Comparison of ENCODE assay signal across 8 cellular contexts in genomic region chr9:99822096-99822595, GRCh38. TPM values are rescaled to one million over a fixed set of nuclear protein-coding genes. Genes with fewer than 3 reads are reported as not detected.
DNase-seq lines count a peak whose midpoint lies in the region; ATAC-seq and TF ChIP-seq lines count a peak whose summit lies in the region.

No MANE protein-coding gene starts in this region.

- peaks cover 44% of the 10 kb centered on the region for H3K27me3 ChIP-seq in trophoblast cell (ENCODE audit: insufficient read depth, low read length)

- no peak overlapping the region for H4K91ac ChIP-seq in trophoblast cell (ENCODE audit: low read depth, low read length)

- no CpG with 5 or more reads among the region's 34 CpGs for WGBS in trophoblast cell (ENCODE audit: extremely low coverage, insufficient coverage, insufficient read length)

- peak overlapping the region; percentile 75 for H3K27ac Mint-ChIP-seq in activated T-cell treated with anti-CD3 and anti-CD28 coated beads, Interleukin-2, amount 50 U/mL, for 72 hours
- peak overlapping the region in 1 of 2 donors; percentile 61 for H3K27ac Mint-ChIP-seq in T-cell

- peak overlapping the region; percentile 33 for H2BK12ac ChIP-seq in trophoblast cell (ENCODE audit: low read length)

- H2AFZ ChIP-seq in trophoblast cell (ENCODE audit: insufficient read depth, low read length, poor library complexity): peak overlapping the region; percentile 80

- H3K18ac ChIP-seq in trophoblast cell (ENCODE audit: low read length): peak overlapping the region; percentile 38

- H3K4me1 ChIP-seq in trophoblast cell (ENCODE audit: control insufficient read depth in 1 of 2, insufficient read depth in 2 of 2, low read length in 2 of 2): peaks cover 17 to 26% of the 10 kb centered on the region in 2 experiments

- POLR2A ChIA-PET in T-cell (lab: Charles Lee): interaction anchor here (0.6 to 1.6 kb wide), 4 partner anchors 8 to 1748 kb away, joined by 4 to 6 read pairs (median 5); partner anchors contain the start of gene STX17 (in 1 of the 2)

- CTCF ChIA-PET in T-cell (lab: Charles Lee): interaction anchor here in 1 of 2 donors (0.5 to 2.6 kb wide), 2 partner anchors 85 to 599 kb away, joined by 3 to 7 read pairs; no protein-coding TSS in a partner anchor

- peak overlapping the region; percentile 9 for H2BK120ac ChIP-seq in trophoblast cell (ENCODE audit: insufficient read depth, low read length, poor library complexity)

- no peak overlapping the region for H4K8ac ChIP-seq in trophoblast cell (ENCODE audit: low read depth, low read length)

- no peaks in the 10 kb centered on the region for H3K36me3 ChIP-seq in trophoblast cell (ENCODE audit: control insufficient read depth in 1 of 2, insufficient read depth in 2 of 2, low read length in 2 of 2)

- H3K4me3 ChIP-seq in fibroblast of villous mesenchyme (ENCODE audit: low read depth, low read length) (peak overlapping the region; percentile 91), trophoblast cell (ENCODE audit: low read depth, low read length) (peak overlapping the region; percentile 88)

- DNase-seq in activated T-cell treated with anti-CD3 and anti-CD28 coated beads, Interleukin-2, amount 50 U/mL, for 72 hours: peak in 1 of 2 donors; percentile 54
- DNase-seq in activated T-cell treated with anti-CD3 and anti-CD28 coated beads, Interleukin-2, amount 50 U/mL, for 1 hour: no peak
- DNase-seq in T-cell (peak in 9 of 34 experiments; percentile 11 to 42 (median 26)), fibroblast of villous mesenchyme (ENCODE audit: low read depth) (no peak), trophoblast cell (no peak), mesenteric fat pad (ENCODE audit: low spot score) (no peak)

- no peak for ATAC-seq in activated T-cell treated with anti-CD3 and anti-CD28 coated beads, Interleukin-2, amount 50 U/mL, for 72 hours (replicated peaks in 1 of 2)
- ATAC-seq in T-cell (replicated peaks in 1 of 4) (no peak), HG02610 (IDR thresholded peaks at IDR 0.05; ENCODE audit: unreplicated experiment) (no peak), HG02981 (IDR thresholded peaks at IDR 0.05; ENCODE audit: unreplicated experiment) (no peak)

- H3K4me2 ChIP-seq in trophoblast cell (ENCODE audit: low read length): peak overlapping the region; percentile 100

- no peak overlapping the region for H2BK5ac ChIP-seq in trophoblast cell (ENCODE audit: low read depth, low read length, poor library complexity)

- peaks cover 2% of the 10 kb centered on the region for H3K9me3 ChIP-seq in trophoblast cell (ENCODE audit: insufficient read depth, low read depth, low read length)

- peaks cover 5% of the 10 kb centered on the region for H3K79me2 ChIP-seq in trophoblast cell (ENCODE audit: control insufficient read depth, insufficient read depth, low read length, poor library complexity)

- H3K4me1 Mint-ChIP-seq in activated T-cell treated with anti-CD3 and anti-CD28 coated beads, Interleukin-2, amount 50 U/mL, for 72 hours (ENCODE audit: low read depth): peaks cover 78% of the 10 kb centered on the region
- H3K4me1 Mint-ChIP-seq in T-cell: peaks cover 64 to 73% (median 71%) of the 10 kb centered on the region in 3 donors

- H3K4ac ChIP-seq in trophoblast cell (ENCODE audit: low read depth, low read length): no peak overlapping the region

- peak overlapping the region; percentile 47 for H3K9ac ChIP-seq in trophoblast cell (ENCODE audit: low read length)

- peak overlapping the region; percentile 40 for H3K14ac ChIP-seq in trophoblast cell (ENCODE audit: low read length)

- no peak overlapping the region for H4K12ac ChIP-seq in trophoblast cell (ENCODE audit: low read depth, low read length)

- peak overlapping the region; percentile 94 to 99 for H3K4me3 Mint-ChIP-seq in activated T-cell treated with anti-CD3 and anti-CD28 coated beads, Interleukin-2, amount 50 U/mL, for 72 hours
- peak overlapping the region; percentile 92 to 95 (median 94) for H3K4me3 Mint-ChIP-seq in T-cell

- no peak overlapping the region for H3K23ac ChIP-seq in trophoblast cell (ENCODE audit: low read length)

- peaks cover 4 to 8% of the 10 kb centered on the region in 2 donors for H3K36me3 Mint-ChIP-seq in activated T-cell treated with anti-CD3 and anti-CD28 coated beads, Interleukin-2, amount 50 U/mL, for 72 hours (ENCODE audit: insufficient read depth in 2 of 2)
- H3K36me3 Mint-ChIP-seq in T-cell: no peaks in the 10 kb centered on the region

- H3K27ac ChIP-seq in trophoblast cell (ENCODE audit: low read depth, low read length): no peak overlapping the region

- TF ChIP-seq CTCF in fibroblast of villous mesenchyme (IDR thresholded peaks at IDR 0.05; ENCODE audit: insufficient read depth, low read depth, low read length): no peak

- H3K79me1 ChIP-seq in trophoblast cell (ENCODE audit: low read length): peaks cover 9% of the 10 kb centered on the region

- no peak overlapping the region for H2AK5ac ChIP-seq in trophoblast cell (ENCODE audit: low read length)

- H3K27me3 Mint-ChIP-seq in activated T-cell treated with anti-CD3 and anti-CD28 coated beads, Interleukin-2, amount 50 U/mL, for 72 hours (ENCODE audit: low read depth): peaks cover 12% of the 10 kb centered on the region
- peaks cover 29 to 45% of the 10 kb centered on the region in 2 donors for H3K27me3 Mint-ChIP-seq in T-cell

- H3K9me3 Mint-ChIP-seq in activated T-cell treated with anti-CD3 and anti-CD28 coated beads, Interleukin-2, amount 50 U/mL, for 72 hours: no peaks in the 10 kb centered on the region
- no peaks in the 10 kb centered on the region for H3K9me3 Mint-ChIP-seq in T-cell

RNA-seq across cellular contexts. Expression of gene NR4A3, which starts 0.5 kb away (rescaled TPM):
- total RNA-seq in activated T-cell treated with anti-CD3 and anti-CD28 coated beads, Interleukin-2, amount 50 U/mL, for 72 hours: 10 to 100 TPM; 53.0 to 53.1 TPM
- total RNA-seq in T-cell (10 to 100 TPM in 2 of 5 donors, 1 to 10 TPM in 3; 1.3 to 45.0 (median 1.8) TPM), fibroblast of villous mesenchyme (under 0.01 TPM in 2 replicates), mesenteric fat pad (124 TPM)
- polyA plus RNA-seq in trophoblast cell (2013): 1.4 and 1.5 TPM in 2 replicates
